In the genomic region with DNA sequence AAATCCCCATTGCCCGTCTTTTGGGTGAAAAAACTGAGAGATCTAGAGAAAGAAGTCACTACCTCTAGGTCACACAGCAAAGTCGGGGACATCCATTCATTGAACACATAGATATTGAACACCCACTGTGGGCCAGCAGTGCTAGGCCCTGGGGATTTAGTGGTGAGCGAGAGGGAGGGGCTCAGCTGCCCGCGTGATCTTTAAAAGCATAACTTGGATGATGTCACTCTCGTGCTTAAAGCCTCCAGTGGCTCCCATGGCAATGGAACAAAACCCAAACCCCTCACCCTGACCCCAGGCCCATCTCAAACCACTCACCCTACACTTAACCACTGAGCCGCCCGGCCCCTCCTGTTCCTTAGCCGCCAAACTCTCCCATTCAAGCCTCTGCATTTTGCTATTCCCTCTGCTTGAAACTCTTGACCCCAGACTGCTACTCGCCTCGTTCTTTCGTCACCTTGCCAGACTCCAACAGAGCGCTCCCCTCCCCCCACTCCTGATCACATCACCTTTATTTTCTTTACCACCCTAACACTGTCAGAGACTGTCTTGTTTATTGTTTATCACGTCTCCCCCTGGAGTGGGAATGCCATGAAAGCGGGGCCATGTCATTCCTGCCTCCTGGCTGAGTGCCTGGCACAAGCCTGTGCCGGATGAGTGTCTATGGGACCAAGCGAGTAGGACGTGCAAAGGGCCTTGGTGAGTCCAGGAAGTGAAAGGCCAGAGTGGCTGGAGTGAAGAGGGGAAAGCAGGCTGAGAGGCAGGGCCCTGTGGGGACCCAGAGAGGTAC, we compare ENCODE assay signal across 6 cellular contexts. TPM values are rescaled to one million over a fixed set of nuclear protein-coding genes. Genes with fewer than 3 reads are reported as not detected.
DNase-seq lines count a peak whose midpoint lies in the region; ATAC-seq and FAIRE-seq lines count a peak whose summit lies in the region.

No MANE protein-coding gene starts in this region.

- H3K27ac Mint-ChIP-seq in activated naive CD8-positive, alpha-beta T cell treated with anti-CD3 and anti-CD28 coated beads, Interleukin-2, amount 10 ng/mL, durations not matched to agents 7 days and 5 days = no peak overlapping the region

- DNase-seq in HTR-8/SVneo (ENCODE audit: insufficient read length, low spot score) = peak; percentile 32
- no peak for DNase-seq in activated naive CD8-positive, alpha-beta T cell treated with anti-CD3 and anti-CD28 coated beads, Interleukin-2, amount 10 ng/mL, durations not matched to agents 7 days and 5 days
- DNase-seq in retina = no peak
- DNase-seq in iPS-NIHi11 (ENCODE audit: low spot score) = no peak

- peaks cover 29% of the 10 kb centered on the region for H3K4me1 Mint-ChIP-seq in activated naive CD8-positive, alpha-beta T cell treated with anti-CD3 and anti-CD28 coated beads, Interleukin-2, amount 10 ng/mL, durations not matched to agents 7 days and 5 days

- no peaks in the 10 kb centered on the region for H3K9me3 Mint-ChIP-seq in activated naive CD8-positive, alpha-beta T cell treated with anti-CD3 and anti-CD28 coated beads, Interleukin-2, amount 10 ng/mL, durations not matched to agents 7 days and 5 days

- POLR2A ChIA-PET in activated naive CD8-positive, alpha-beta T cell treated with anti-CD3 and anti-CD28 coated beads, Interleukin-2, amount 10 ng/mL, durations not matched to agents 7 days and 5 days (lab: Charles Lee) = no interaction called here

- peak; percentile 19 for ATAC-seq in GM19023 (IDR thresholded peaks at IDR 0.05; ENCODE audit: unreplicated experiment)
- ATAC-seq in activated naive CD8-positive, alpha-beta T cell treated with anti-CD3 and anti-CD28 coated beads, Interleukin-2, amount 10 ng/mL, durations not matched to agents 7 days and 5 days (ENCODE audit: low read depth) = peak; percentile 6

- peak overlapping the region; percentile 63 for H3K4me3 Mint-ChIP-seq in activated naive CD8-positive, alpha-beta T cell treated with anti-CD3 and anti-CD28 coated beads, Interleukin-2, amount 10 ng/mL, durations not matched to agents 7 days and 5 days

- FAIRE-seq in HTR-8/SVneo (lab: Jason Lieb, UNC) = no peak

- peaks cover 12% of the 10 kb centered on the region for H3K36me3 Mint-ChIP-seq in activated naive CD8-positive, alpha-beta T cell treated with anti-CD3 and anti-CD28 coated beads, Interleukin-2, amount 10 ng/mL, durations not matched to agents 7 days and 5 days

- peaks cover 2% of the 10 kb centered on the region for H3K27me3 Mint-ChIP-seq in activated naive CD8-positive, alpha-beta T cell treated with anti-CD3 and anti-CD28 coated beads, Interleukin-2, amount 10 ng/mL, durations not matched to agents 7 days and 5 days

- peaks cover 46% of the 10 kb centered on the region for H3K4me1 ChIP-seq in mononuclear cell (ENCODE audit: insufficient read depth, low read length)

- H3K9me3 ChIP-seq in mononuclear cell (ENCODE audit: low read depth, low read length) = no peaks in the 10 kb centered on the region

- peaks cover 34% of the 10 kb centered on the region for H3K27me3 ChIP-seq in mononuclear cell (ENCODE audit: insufficient read depth, low read length)

- peak overlapping the region; percentile 33 for H3K4me3 ChIP-seq in mononuclear cell (ENCODE audit: low read length)

RNA-seq across cellular contexts. Expression of gene PIP5KL1, which starts 0.7 kb away (rescaled TPM):
- 1 to 10 TPM; 1.5 to 1.9 TPM for total RNA-seq in activated naive CD8-positive, alpha-beta T cell treated with anti-CD3 and anti-CD28 coated beads, Interleukin-2, amount 10 ng/mL, durations not matched to agents 7 days and 5 days
- 0.42 TPM for total RNA-seq in mononuclear cell

RNA-seq across cellular contexts. Expression of gene DPM2, which starts 6.4 kb away (rescaled TPM):
- total RNA-seq in activated naive CD8-positive, alpha-beta T cell treated with anti-CD3 and anti-CD28 coated beads, Interleukin-2, amount 10 ng/mL, durations not matched to agents 7 days and 5 days = 10 to 100 TPM; 49.2 to 54.2 TPM
- 12.7 TPM for total RNA-seq in mononuclear cell

RNA-seq across cellular contexts. Expression of gene ST6GALNAC4, which starts 14.4 kb away (rescaled TPM):
- 10 to 100 TPM; 51.1 to 59.5 TPM for total RNA-seq in activated naive CD8-positive, alpha-beta T cell treated with anti-CD3 and anti-CD28 coated beads, Interleukin-2, amount 10 ng/mL, durations not matched to agents 7 days and 5 days
- total RNA-seq in mononuclear cell = 22.7 TPM

RNA-seq across cellular contexts. Expression of gene ST6GALNAC6, which starts 31.9 kb away (rescaled TPM):
- 100 to 1,000 TPM; 105 to 112 TPM for total RNA-seq in activated naive CD8-positive, alpha-beta T cell treated with anti-CD3 and anti-CD28 coated beads, Interleukin-2, amount 10 ng/mL, durations not matched to agents 7 days and 5 days
- 35.8 TPM for total RNA-seq in mononuclear cell

RNA-seq across cellular contexts. Expression of gene EEIG1, which starts 49.5 kb away (rescaled TPM):
- 100 to 1,000 TPM; 329 to 366 TPM for total RNA-seq in activated naive CD8-positive, alpha-beta T cell treated with anti-CD3 and anti-CD28 coated beads, Interleukin-2, amount 10 ng/mL, durations not matched to agents 7 days and 5 days
- 49.1 TPM for total RNA-seq in mononuclear cell
